9 cellular contexts compared by ENCODE assay signal in genomic region chr5:106875591-106876297, GRCh38.
DNase-seq lines count a peak whose midpoint lies in the region; ATAC-seq and TF ChIP-seq lines count a peak whose summit lies in the region.
"Had no signal": no experiment of that assay in that cellular context is flagged by ENCODE, and none has a peak within 500 bp of the region (broad histone marks: within the 10 kb centered on the region; RNA-seq: fewer than 3 reads in every experiment).

No MANE protein-coding gene starts in this region.

- H3K4me1 Mint-ChIP-seq in MCF 10A (ENCODE audit: insufficient read depth, unreplicated experiment) (peaks cover 14% of the 10 kb centered on the region), endodermal cell (no peaks in the 10 kb centered on the region), neural progenitor cell (peaks cover 4% of the 10 kb centered on the region)
- H3K4me1 Mint-ChIP-seq: activated naive CD4-positive, alpha-beta T cell treated with anti-CD3 and anti-CD28 coated beads, Interleukin-2, amount 50 U/mL, for 24 hours had no signal

- H3K27me3 Mint-ChIP-seq in MCF 10A (ENCODE audit: insufficient read depth, unreplicated experiment) = no peaks in the 10 kb centered on the region
- no peaks in the 10 kb centered on the region for H3K27me3 Mint-ChIP-seq in endodermal cell (ENCODE audit: insufficient read depth)
- no peaks in the 10 kb centered on the region for H3K27me3 Mint-ChIP-seq in neural progenitor cell (ENCODE audit: insufficient read depth, low read depth)
- H3K27me3 Mint-ChIP-seq: activated naive CD4-positive, alpha-beta T cell treated with anti-CD3 and anti-CD28 coated beads, Interleukin-2, amount 50 U/mL, for 24 hours had no signal

- TF ChIP-seq CTCF in MCF 10A (IDR thresholded peaks at IDR 0.05; ENCODE audit: unreplicated experiment) (peak; percentile 60), breast epithelium (IDR thresholded peaks at IDR 0.05) (no peak), LNCaP clone FGC (IDR thresholded peaks at IDR 0.05; ENCODE audit: control insufficient read depth, extremely low read depth, insufficient read depth) (peak; percentile 87), endodermal cell (conservative IDR thresholded peaks at IDR 0.05) (peak; percentile 75), neural progenitor cell (IDR thresholded peaks at IDR 0.05) (peak; percentile 52)

- H3F3A ChIP-seq in neural progenitor cell (ENCODE audit: low read depth) = no peaks in the 10 kb centered on the region

- 89 to 96% methylated on average over 12 to 21 of the region's 21 CpGs for WGBS in endodermal cell (ENCODE audit: insufficient coverage in 1 of 2, insufficient read length in 1 of 2), 2 experiments

- no peak overlapping the region for H3K4me3 ChIP-seq in breast epithelium
- H3K4me3 ChIP-seq in LNCaP clone FGC (ENCODE audit: low read depth, low read length) = no peak overlapping the region
- H3K4me3 ChIP-seq in endodermal cell (ENCODE audit: low read length) = peak overlapping the region; percentile 18
- no peak overlapping the region for H3K4me3 ChIP-seq in neural progenitor cell

- H3K9me3 ChIP-seq in breast epithelium (peaks cover 8 to 12% of the 10 kb centered on the region in 2 donors), endodermal cell (ENCODE audit: control insufficient read depth, low read length) (peaks cover 13% of the 10 kb centered on the region), neural progenitor cell (ENCODE audit: low read depth) (peaks cover 8% of the 10 kb centered on the region)

- no peaks in the 10 kb centered on the region for H3K36me3 Mint-ChIP-seq in MCF 10A (ENCODE audit: insufficient read depth, unreplicated experiment)
- H3K36me3 Mint-ChIP-seq in endodermal cell (ENCODE audit: low read depth) = no peaks in the 10 kb centered on the region
- no peaks in the 10 kb centered on the region for H3K36me3 Mint-ChIP-seq in neural progenitor cell
- H3K36me3 Mint-ChIP-seq: activated naive CD4-positive, alpha-beta T cell treated with anti-CD3 and anti-CD28 coated beads, Interleukin-2, amount 50 U/mL, for 24 hours had no signal

- POLR2A ChIA-PET in MCF 10A (lab: Yijun Ruan, JAX) = no interaction called here

- H3K4me3 Mint-ChIP-seq in MCF 10A (ENCODE audit: unreplicated experiment) (no peak overlapping the region), endodermal cell (no peak overlapping the region), neural progenitor cell (no peak overlapping the region)
- H3K4me3 Mint-ChIP-seq: activated naive CD4-positive, alpha-beta T cell treated with anti-CD3 and anti-CD28 coated beads, Interleukin-2, amount 50 U/mL, for 24 hours had no signal

- H3K9ac ChIP-seq in endodermal cell (ENCODE audit: extremely low read depth, low read length, poor library complexity, severe bottlenecking) (no peak overlapping the region), neural progenitor cell (no peak overlapping the region)

- no TSS peak for BruUV-seq in MCF 10A (replicated peaks; lab: Mats Ljungman, UMichigan)

- H3K27ac Mint-ChIP-seq in MCF 10A (ENCODE audit: low read depth, unreplicated experiment) (no peak overlapping the region), endodermal cell (no peak overlapping the region), neural progenitor cell (no peak overlapping the region)
- H3K27ac Mint-ChIP-seq: activated naive CD4-positive, alpha-beta T cell treated with anti-CD3 and anti-CD28 coated beads, Interleukin-2, amount 50 U/mL, for 24 hours had no signal

- H3K27ac ChIP-seq in breast epithelium (no peak overlapping the region), endodermal cell (ENCODE audit: low read depth, low read length) (no peak overlapping the region), neural progenitor cell (no peak overlapping the region)

- no peak overlapping the region for H2AFZ ChIP-seq in neural progenitor cell (replicated peaks)

- DNase-seq in MCF 10A (ENCODE audit: unreplicated experiment) (peak; percentile 81), breast epithelium (ENCODE audit: low spot score in 2 of 2) (no peak), LNCaP clone FGC (ENCODE audit: low read depth) (peak; percentile 52), endodermal cell (peak; percentile 91), neural progenitor cell (ENCODE audit: low spot score) (peak; percentile 11), NCI-H1436 treated with DMSO at 0.1 percent for 48 hours (lab: John Stamatoyannopoulos, UW) (no peak), T-helper 1 cell (no peak), left lobe of liver (ENCODE audit: low spot score) (no peak)

- intact Hi-C loops in MCF 10A (cut with micrococcal nuclease) = loop anchor here (1.0 to 5.0 kb wide), 2 partner anchors 606 to 797 kb away; partner anchors contain the start of gene EFNA5
- intact Hi-C loops in breast epithelium (cut with DNase I; ENCODE audit: low total_unique reads) = no loop called here

- no peaks in the 10 kb centered on the region for H3K4me1 ChIP-seq in breast epithelium
- no peaks in the 10 kb centered on the region for H3K4me1 ChIP-seq in endodermal cell (ENCODE audit: control insufficient read depth, insufficient read depth, low read length)
- H3K4me1 ChIP-seq in neural progenitor cell = no peaks in the 10 kb centered on the region

- H3K27me3 ChIP-seq in breast epithelium (no peaks in the 10 kb centered on the region), endodermal cell (ENCODE audit: control insufficient read depth, insufficient read depth, low read length, poor library complexity, severe bottlenecking) (no peaks in the 10 kb centered on the region), neural progenitor cell (no peaks in the 10 kb centered on the region)

- CTCF ChIA-PET in MCF 10A (lab: Yijun Ruan, JAX) = interaction anchor here (0.7 kb wide), 1 partner anchor 164 kb away, joined by 3 read pairs; no protein-coding TSS in a partner anchor

- TF ChIP-seq POLR2A in breast epithelium (IDR thresholded peaks at IDR 0.05) = no peak

- H3K4me2 ChIP-seq in neural progenitor cell = no peak overlapping the region

- H3K79me2 ChIP-seq in neural progenitor cell (ENCODE audit: low read depth) = no peaks in the 10 kb centered on the region

- H3K36me3 ChIP-seq in breast epithelium = no peaks in the 10 kb centered on the region
- H3K36me3 ChIP-seq in endodermal cell (ENCODE audit: control insufficient read depth, insufficient read depth, low read length) = no peaks in the 10 kb centered on the region
- H3K36me3 ChIP-seq in neural progenitor cell = no peaks in the 10 kb centered on the region

- no peak for ATAC-seq in left lobe of liver

- no peaks in the 10 kb centered on the region for H3K9me3 Mint-ChIP-seq in MCF 10A (ENCODE audit: unreplicated experiment)
- H3K9me3 Mint-ChIP-seq in endodermal cell = peaks cover 11% of the 10 kb centered on the region
- peaks cover 12% of the 10 kb centered on the region for H3K9me3 Mint-ChIP-seq in neural progenitor cell
- H3K9me3 Mint-ChIP-seq: activated naive CD4-positive, alpha-beta T cell treated with anti-CD3 and anti-CD28 coated beads, Interleukin-2, amount 50 U/mL, for 24 hours had no signal

- H4K20me1 ChIP-seq in neural progenitor cell (ENCODE audit: low read depth) = no peaks in the 10 kb centered on the region

Comparison
In these comparisons a context has a peak if more than half of its experiments do, and no peak if none do; other contexts are left out.
1. DNase-seq: peak in MCF 10A (single experiment), LNCaP clone FGC (single experiment), endodermal cell (single experiment) and neural progenitor cell (single experiment); none in breast epithelium (0 of 2), NCI-H1436 treated with DMSO at 0.1 percent for 48 hours (single experiment), T-helper 1 cell (0 of 5) and left lobe of liver (single experiment).
2. CTCF ChIP-seq: peak in MCF 10A (single experiment), LNCaP clone FGC (single experiment), endodermal cell (single experiment) and neural progenitor cell (single experiment); none in breast epithelium (0 of 3).